8 cellular contexts compared by ENCODE assay signal in the genomic region with DNA sequence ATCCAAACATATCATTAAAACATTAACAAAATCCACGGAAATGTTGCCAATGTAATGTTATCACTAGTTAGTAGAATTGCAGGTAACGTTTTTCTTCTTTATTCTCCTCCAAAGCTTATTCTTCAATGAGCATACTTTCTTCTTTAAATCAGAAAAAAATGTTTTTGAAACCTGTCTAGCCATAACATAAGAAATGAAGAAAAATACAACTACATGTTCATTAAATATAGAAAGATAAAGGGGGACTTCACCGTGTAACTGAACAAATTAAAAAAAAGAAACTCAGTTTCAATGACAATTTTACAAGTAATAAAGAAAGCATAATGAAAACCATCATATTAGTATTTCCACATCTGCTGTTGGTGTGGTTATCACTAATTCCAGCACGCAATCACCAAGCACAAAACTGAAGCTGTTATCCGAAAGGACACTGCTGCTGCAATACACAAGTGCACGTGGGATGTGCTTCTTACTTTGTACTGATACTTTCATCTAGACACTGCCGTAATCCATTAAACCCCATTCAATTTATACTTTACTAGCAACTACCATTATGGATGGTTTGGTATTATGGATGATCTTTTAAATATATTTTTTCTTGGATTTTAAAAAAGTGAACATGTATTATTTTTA. TPM values are rescaled to one million over a fixed set of nuclear protein-coding genes. Genes with fewer than 3 reads are reported as not detected.
DNase-seq lines count a peak whose midpoint lies in the region; ATAC-seq and TF ChIP-seq lines count a peak whose summit lies in the region.

No MANE protein-coding gene starts in this region.

- H3K27me3 Mint-ChIP-seq in activated CD8-positive, alpha-beta T cell treated with anti-CD3 and anti-CD28 coated beads for 36 hours, result no peaks in the 10 kb centered on the region

- H3K27ac Mint-ChIP-seq in activated CD8-positive, alpha-beta T cell treated with anti-CD3 and anti-CD28 coated beads for 36 hours, result peak overlapping the region; percentile 98

- H3K4me3 ChIP-seq in left ventricle myocardium inferior, result no peak overlapping the region
- no peak overlapping the region for H3K4me3 ChIP-seq in gastroesophageal sphincter
- H3K4me3 ChIP-seq in transverse colon, result no peak overlapping the region

- in situ Hi-C loops in transverse colon (cut with MboI; ENCODE audit: low pct_ligation_motif_present in 1 of 4, low pct_unique_long_range_greater_than_20kb in 1 of 4, low sequenced_read_pairs in 3 of 4), result no loop called here

- TF ChIP-seq EP300 in gastroesophageal sphincter (IDR thresholded peaks at IDR 0.05) (no peak), transverse colon (IDR thresholded peaks at IDR 0.05; ENCODE audit: low read depth) (no peak)

- DNase-seq in left ventricle myocardium inferior, result no peak
- DNase-seq in left cardiac atrium, result no peak
- peak; percentile 41 for DNase-seq in activated CD8-positive, alpha-beta T cell treated with anti-CD3 and anti-CD28 coated beads for 36 hours
- no peak for DNase-seq in transverse colon
- no peak for DNase-seq in hepatic stellate cell (ENCODE audit: low spot score)
- no peak for DNase-seq in KG1 (lab: John Stamatoyannopoulos, UW)
- DNase-seq in mucosa of gallbladder (ENCODE audit: low spot score), result no peak

- ATAC-seq in left cardiac atrium (no peak), gastroesophageal sphincter (no peak)
- ATAC-seq in activated CD8-positive, alpha-beta T cell treated with anti-CD3 and anti-CD28 coated beads for 36 hours, result no peak

- CTCF ChIA-PET in activated CD8-positive, alpha-beta T cell treated with anti-CD3 and anti-CD28 coated beads for 36 hours (lab: Charles Lee), result interaction anchor here (0.8 kb wide), 2 partner anchors 8 to 157 kb away, joined by 3 read pairs; no protein-coding TSS in a partner anchor

- H3K36me3 Mint-ChIP-seq in activated CD8-positive, alpha-beta T cell treated with anti-CD3 and anti-CD28 coated beads for 36 hours (ENCODE audit: low read depth), result peaks cover 15% of the 10 kb centered on the region

- POLR2A ChIA-PET in activated CD8-positive, alpha-beta T cell treated with anti-CD3 and anti-CD28 coated beads for 36 hours (lab: Charles Lee), result interaction anchor here (0.7 to 5.1 kb wide), 5 partner anchors 8 to 50 kb away, joined by 3 to 28 read pairs (median 6); a partner anchor contains a TSS

- no peak for TF ChIP-seq POLR2A in gastroesophageal sphincter (IDR thresholded peaks at IDR 0.05)
- no peak for TF ChIP-seq POLR2A in transverse colon (IDR thresholded peaks at IDR 0.05)

- intact Hi-C loops in left ventricle myocardium inferior (cut with micrococcal nuclease) (loop anchor here (5.0 kb wide), 1 partner anchor 37 kb away; no protein-coding TSS in a partner anchor), left cardiac atrium (cut with DNase I) (loop anchor here in 1 of 2 donors (5.0 kb wide), 1 partner anchor 43 kb away; no protein-coding TSS in a partner anchor), transverse colon (cut with DNase I; ENCODE audit: low total_unique reads) (no loop called here)
- intact Hi-C loops in activated CD8-positive, alpha-beta T cell treated with anti-CD3 and anti-CD28 coated beads for 36 hours (cut with micrococcal nuclease), result loop anchor here (5.0 kb wide), 2 partner anchors 37 to 117 kb away; a partner anchor contains a TSS

- H3K4me3 Mint-ChIP-seq in activated CD8-positive, alpha-beta T cell treated with anti-CD3 and anti-CD28 coated beads for 36 hours, result peak overlapping the region; percentile 81

- H3K27me3 ChIP-seq in left ventricle myocardium inferior (ENCODE audit: low read depth) (no peaks in the 10 kb centered on the region), gastroesophageal sphincter (no peaks in the 10 kb centered on the region), transverse colon (no peaks in the 10 kb centered on the region)

- H3K9me3 Mint-ChIP-seq in activated CD8-positive, alpha-beta T cell treated with anti-CD3 and anti-CD28 coated beads for 36 hours, result no peaks in the 10 kb centered on the region

- 32 to 36% methylated on average over 7 of the region's 7 CpGs for WGBS in gastroesophageal sphincter (ENCODE audit: low coverage in 1 of 2), 2 donors
- WGBS in transverse colon (ENCODE audit: low coverage in 1 of 2), 2 donors, result 56 to 60% methylated on average over 7 of the region's 7 CpGs

- TF ChIP-seq CTCF in left ventricle myocardium inferior (IDR thresholded peaks at IDR 0.05; ENCODE audit: borderline replicate concordance) (no peak), gastroesophageal sphincter (IDR thresholded peaks at IDR 0.05) (no peak), transverse colon (IDR thresholded peaks at IDR 0.05) (no peak)
- no peak for TF ChIP-seq CTCF in activated CD8-positive, alpha-beta T cell treated with anti-CD3 and anti-CD28 coated beads for 36 hours (IDR thresholded peaks at IDR 0.05)

- H3K4me1 Mint-ChIP-seq in activated CD8-positive, alpha-beta T cell treated with anti-CD3 and anti-CD28 coated beads for 36 hours (ENCODE audit: low read depth), result peaks cover 90% of the 10 kb centered on the region

- H3K4me1 ChIP-seq in left ventricle myocardium inferior (peaks cover 97% of the 10 kb centered on the region), gastroesophageal sphincter (peaks cover 39 to 98% (median 63%) of the 10 kb centered on the region in 3 donors), transverse colon (peaks cover 46 to 95% (median 73%) of the 10 kb centered on the region in 4 donors)

- no peaks in the 10 kb centered on the region for H3K36me3 ChIP-seq in left ventricle myocardium inferior
- H3K36me3 ChIP-seq in gastroesophageal sphincter, result no peaks in the 10 kb centered on the region
- H3K36me3 ChIP-seq in transverse colon, result no peaks in the 10 kb centered on the region

- no peaks in the 10 kb centered on the region for H3K9me3 ChIP-seq in left ventricle myocardium inferior (replicated peaks)
- H3K9me3 ChIP-seq in gastroesophageal sphincter, result no peaks in the 10 kb centered on the region
- no peaks in the 10 kb centered on the region for H3K9me3 ChIP-seq in transverse colon

- H3K27ac ChIP-seq in left ventricle myocardium inferior (replicated peaks) (peak overlapping the region; percentile 96), gastroesophageal sphincter (peak overlapping the region; percentile 95 to 100 (median 98)), transverse colon (peak overlapping the region; percentile 90 to 94 (median 92))

RNA-seq across cellular contexts. Expression of a gene that starts 9.6 kb away (rescaled TPM):
- total RNA-seq in left ventricle myocardium inferior, result 41.1 TPM
- 10 to 100 TPM; 46.5 to 79.3 TPM for total RNA-seq in left cardiac atrium
- total RNA-seq in activated CD8-positive, alpha-beta T cell treated with anti-CD3 and anti-CD28 coated beads for 36 hours, result 10 to 100 TPM; 55.5 to 56.6 TPM
- 100 to 1,000 TPM; 209 to 286 (median 230) TPM for total RNA-seq in gastroesophageal sphincter
- 100 to 1,000 TPM in 1 of 4 donors, 10 to 100 TPM in 3; 78.6 to 113 (median 87.3) TPM for total RNA-seq in transverse colon
- total RNA-seq in mucosa of gallbladder, result 62.6 TPM

RNA-seq across cellular contexts. Expression of a gene that starts 36.7 kb away (rescaled TPM):
- total RNA-seq in left ventricle myocardium inferior (31.1 TPM), left cardiac atrium (10 to 100 TPM; 22.0 to 33.5 TPM), gastroesophageal sphincter (10 to 100 TPM; 11.6 to 36.9 (median 23.4) TPM), transverse colon (100 to 1,000 TPM in 1 of 4 donors, 10 to 100 TPM in 3; 24.3 to 105 (median 51.5) TPM), mucosa of gallbladder (21.6 TPM)
- 10 to 100 TPM; 14.8 to 17.0 TPM for total RNA-seq in activated CD8-positive, alpha-beta T cell treated with anti-CD3 and anti-CD28 coated beads for 36 hours
